27 cellular contexts compared by ENCODE assay signal in genomic region chr7:46202379-46202778, GRCh38.
"Had no signal": no experiment of that assay in that cellular context is flagged by ENCODE, and none has a peak within 500 bp of the region (broad histone marks: within the 10 kb centered on the region; RNA-seq: fewer than 3 reads in every experiment).

No MANE protein-coding gene starts in this region.

- H3K27ac Mint-ChIP-seq: mesothelial cell of epicardium; naive thymus-derived CD8-positive, alpha-beta T cell; nephron; stimulated activated naive B cell treated with anti-CD40 and anti-IgM and Interleukin-4, amounts not matched to agents 10 μg/mL and 1 μg/mL and 100 μg/mL, for 72 hours had no signal

- H3K36me3 Mint-ChIP-seq: mesothelial cell of epicardium; naive thymus-derived CD8-positive, alpha-beta T cell; stimulated activated naive B cell treated with anti-CD40 and anti-IgM and Interleukin-4, amounts not matched to agents 10 μg/mL and 1 μg/mL and 100 μg/mL, for 72 hours had no signal

- H3K4me2 ChIP-seq: hepatocyte had no signal

- DNase-seq: islet precursor cell; left ventricle myocardium inferior; mesendoderm; mucosa of descending colon; naive thymus-derived CD8-positive, alpha-beta T cell; nucleus accumbens; pancreas; posterior cingulate gyrus; retina; right cardiac atrium; small intestine; stimulated activated CD4-positive, alpha-beta T cell treated with anti-CD3 and anti-CD28 coated beads, Interleukin-1b, Interleukin-23, amount 100 ng/mL, for 48 hours; stimulated activated CD4-positive, alpha-beta T cell treated with anti-CD3 and anti-CD28 coated beads, Interleukin-2, amount 100 ng/mL, for 48 hours; stimulated activated naive B cell treated with anti-CD40 and anti-IgM and Interleukin-4, amounts not matched to agents 10 μg/mL and 1 μg/mL and 100 μg/mL, for 72 hours; stimulated activated naive CD8-positive, alpha-beta T cell treated with anti-CD3 and anti-CD28 coated beads, Interleukin-15, Interleukin-2, amounts not matched to agents 100 U/mL and 50 U/mL, for 24 hours; tibial artery; trophoblast cell; upper lobe of right lung had no signal

- H2AFZ ChIP-seq: hepatocyte had no signal

- H3K36me3 ChIP-seq: left ventricle myocardium inferior, pancreas, prostate gland, suprapubic skin, thoracic aorta, tibial artery, upper lobe of right lung had no signal

- H3K4me3 ChIP-seq: hepatocyte, left ventricle myocardium inferior, lung, mucosa of descending colon, pancreas, prostate gland, suprapubic skin, thoracic aorta, tibial artery, upper lobe of right lung had no signal

- H3K79me2 ChIP-seq: hepatocyte had no signal

- H3K4me3 Mint-ChIP-seq: mesothelial cell of epicardium; naive thymus-derived CD8-positive, alpha-beta T cell; nephron; neural crest cell; stimulated activated naive B cell treated with anti-CD40 and anti-IgM and Interleukin-4, amounts not matched to agents 10 μg/mL and 1 μg/mL and 100 μg/mL, for 72 hours had no signal

- H3K27ac ChIP-seq: hepatocyte, left ventricle myocardium inferior, pancreas, prostate gland, suprapubic skin, thoracic aorta, tibial artery, upper lobe of right lung had no signal

- H3K9me3 ChIP-seq: left ventricle myocardium inferior, mucosa of descending colon, pancreas, prostate gland, suprapubic skin, thoracic aorta, tibial artery, upper lobe of right lung had no signal

- H3K9me3 Mint-ChIP-seq: nephron; neural crest cell; stimulated activated naive B cell treated with anti-CD40 and anti-IgM and Interleukin-4, amounts not matched to agents 10 μg/mL and 1 μg/mL and 100 μg/mL, for 72 hours had no signal

- ATAC-seq: mucosa of descending colon; naive thymus-derived CD8-positive, alpha-beta T cell; pancreas; right cardiac atrium; sciatic nerve; stimulated activated naive B cell treated with anti-CD40 and anti-IgM and Interleukin-4, amounts not matched to agents 10 μg/mL and 1 μg/mL and 100 μg/mL, for 72 hours; stimulated activated naive CD8-positive, alpha-beta T cell treated with anti-CD3 and anti-CD28 coated beads, Interleukin-15, Interleukin-2, amounts not matched to agents 100 U/mL and 50 U/mL, for 24 hours; upper lobe of right lung had no signal

- H3K27me3 ChIP-seq: hepatocyte, pancreas, suprapubic skin, tibial artery, upper lobe of right lung had no signal

- H3K4me1 Mint-ChIP-seq: naive thymus-derived CD8-positive, alpha-beta T cell; stimulated activated naive B cell treated with anti-CD40 and anti-IgM and Interleukin-4, amounts not matched to agents 10 μg/mL and 1 μg/mL and 100 μg/mL, for 72 hours had no signal

- H3K4me1 ChIP-seq: prostate gland, tibial artery, upper lobe of right lung had no signal
